Comparison of ENCODE assay signal across 8 cellular contexts in the genomic region with DNA sequence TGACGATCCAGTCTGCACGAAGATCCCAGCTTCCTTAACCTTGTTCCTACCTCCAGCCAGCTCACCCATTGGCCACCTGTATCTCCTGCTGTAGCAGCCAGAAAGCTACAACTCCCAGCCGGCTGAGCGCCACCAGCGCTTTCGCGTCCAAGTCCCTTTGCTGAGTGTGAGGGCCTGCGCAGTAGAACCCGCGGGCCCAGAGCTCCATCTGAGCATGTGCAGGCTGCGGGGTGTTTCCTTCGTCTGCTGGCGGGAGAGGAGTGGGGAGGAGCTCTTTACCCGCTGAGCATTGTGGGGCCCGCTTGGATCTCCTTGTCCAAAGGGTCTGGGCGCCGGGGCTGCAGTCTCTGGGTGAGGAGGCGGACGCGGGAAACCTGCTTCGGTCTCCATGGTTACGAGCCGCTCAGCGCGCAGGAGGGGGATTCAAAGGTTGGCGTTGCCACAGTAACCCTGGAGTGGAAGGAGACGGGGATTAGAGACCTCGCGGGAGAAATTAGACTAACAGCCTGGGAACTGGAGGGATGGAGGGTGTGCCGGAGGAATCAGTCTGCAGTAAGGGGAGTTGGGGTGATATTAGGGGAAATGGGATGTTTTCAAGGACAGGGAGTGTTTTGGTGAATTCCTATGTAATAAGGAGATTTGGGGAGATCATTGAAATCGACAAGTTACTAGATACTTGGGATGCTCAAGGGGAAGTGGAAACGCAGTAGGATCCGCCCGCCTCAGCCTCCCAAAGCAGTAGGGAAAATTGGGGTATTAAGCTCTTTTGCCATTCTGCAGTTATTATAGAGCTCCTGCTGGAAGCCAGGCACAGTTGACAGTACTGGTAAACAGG. TPM values are rescaled to one million over a fixed set of nuclear protein-coding genes. Genes with fewer than 3 reads are reported as not detected.
A peak's percentile ranks its signal among the peaks of the same experiment; 100 is the strongest.
DNase-seq lines count a peak whose midpoint lies in the region; ATAC-seq and TF ChIP-seq lines count a peak whose summit lies in the region.

No MANE protein-coding gene starts in this region.

- no peaks in the 10 kb centered on the region for H3K27me3 Mint-ChIP-seq in activated T-helper 2 cell treated with anti-CD3 and anti-CD28 coated beads, Interferon-gamma antibody, Interleukin-2, Interleukin-4, amounts not matched to agents 10 μg/mL and 5 μg/mL and 100 μg/mL, durations not matched to agents 14 hours and 24 hours and 36 hours (ENCODE audit: low read depth)
- no peaks in the 10 kb centered on the region for H3K27me3 Mint-ChIP-seq in natural killer cell treated with Interleukin-12 subunit alpha and Interleukin-12 subunit beta and Interleukin-15 and Interleukin-18, amount 100 ng/mL, for 72 hours

- no peaks in the 10 kb centered on the region for H3K9me3 Mint-ChIP-seq in activated T-helper 2 cell treated with anti-CD3 and anti-CD28 coated beads, Interferon-gamma antibody, Interleukin-2, Interleukin-4, amounts not matched to agents 10 μg/mL and 5 μg/mL and 100 μg/mL, durations not matched to agents 14 hours and 24 hours and 36 hours
- H3K9me3 Mint-ChIP-seq in natural killer cell treated with Interleukin-12 subunit alpha and Interleukin-12 subunit beta and Interleukin-15 and Interleukin-18, amount 100 ng/mL, for 72 hours = no peaks in the 10 kb centered on the region

- ATAC-seq in natural killer cell treated with Interleukin-12 subunit alpha and Interleukin-12 subunit beta and Interleukin-15 and Interleukin-18, amount 100 ng/mL, for 72 hours = peak; percentile 100

- peaks cover 7% of the 10 kb centered on the region for H3K4me1 Mint-ChIP-seq in activated T-helper 2 cell treated with anti-CD3 and anti-CD28 coated beads, Interferon-gamma antibody, Interleukin-2, Interleukin-4, amounts not matched to agents 10 μg/mL and 5 μg/mL and 100 μg/mL, durations not matched to agents 14 hours and 24 hours and 36 hours (ENCODE audit: low read depth)
- peaks cover 9 to 10% of the 10 kb centered on the region in 2 donors for H3K4me1 Mint-ChIP-seq in natural killer cell treated with Interleukin-12 subunit alpha and Interleukin-12 subunit beta and Interleukin-15 and Interleukin-18, amount 100 ng/mL, for 72 hours (ENCODE audit: low read depth in 2 of 2)

- no peak overlapping the region for H3K27ac Mint-ChIP-seq in activated T-helper 2 cell treated with anti-CD3 and anti-CD28 coated beads, Interferon-gamma antibody, Interleukin-2, Interleukin-4, amounts not matched to agents 10 μg/mL and 5 μg/mL and 100 μg/mL, durations not matched to agents 14 hours and 24 hours and 36 hours
- no peak overlapping the region for H3K27ac Mint-ChIP-seq in natural killer cell treated with Interleukin-12 subunit alpha and Interleukin-12 subunit beta and Interleukin-15 and Interleukin-18, amount 100 ng/mL, for 72 hours

- intact Hi-C loops in activated T-helper 2 cell treated with anti-CD3 and anti-CD28 coated beads, Interferon-gamma antibody, Interleukin-2, Interleukin-4, amounts not matched to agents 10 μg/mL and 5 μg/mL and 100 μg/mL, durations not matched to agents 14 hours and 24 hours and 36 hours (cut with micrococcal nuclease) = loop anchor here (1.0 to 2.0 kb wide), 4 partner anchors 33 to 56 kb away; a partner anchor contains a TSS

- no peak overlapping the region for H3K4me3 Mint-ChIP-seq in activated T-helper 2 cell treated with anti-CD3 and anti-CD28 coated beads, Interferon-gamma antibody, Interleukin-2, Interleukin-4, amounts not matched to agents 10 μg/mL and 5 μg/mL and 100 μg/mL, durations not matched to agents 14 hours and 24 hours and 36 hours (ENCODE audit: low read depth)
- no peak overlapping the region for H3K4me3 Mint-ChIP-seq in natural killer cell treated with Interleukin-12 subunit alpha and Interleukin-12 subunit beta and Interleukin-15 and Interleukin-18, amount 100 ng/mL, for 72 hours

- no peak for TF ChIP-seq CTCF in fibroblast of the aortic adventitia (IDR thresholded peaks at IDR 0.05; ENCODE audit: insufficient read depth, low read length)

- peak overlapping the region; percentile 95 for H3K4me3 ChIP-seq in fibroblast of the aortic adventitia (ENCODE audit: low read depth, low read length)

- peaks cover 21% of the 10 kb centered on the region for H3K36me3 Mint-ChIP-seq in activated T-helper 2 cell treated with anti-CD3 and anti-CD28 coated beads, Interferon-gamma antibody, Interleukin-2, Interleukin-4, amounts not matched to agents 10 μg/mL and 5 μg/mL and 100 μg/mL, durations not matched to agents 14 hours and 24 hours and 36 hours (ENCODE audit: low read depth)
- no peaks in the 10 kb centered on the region for H3K36me3 Mint-ChIP-seq in natural killer cell treated with Interleukin-12 subunit alpha and Interleukin-12 subunit beta and Interleukin-15 and Interleukin-18, amount 100 ng/mL, for 72 hours

- DNase-seq in EH (ENCODE audit: low read depth) (peak; percentile 95), H4 (ENCODE audit: low spot score) (peak; percentile 99), LoVo (ENCODE audit: low spot score) (peak; percentile 96), RPMI8226 (peak; percentile 91), fibroblast of the aortic adventitia (ENCODE audit: low read depth) (peak; percentile 90)
- peak; percentile 92 for DNase-seq in activated T-helper 2 cell treated with anti-CD3 and anti-CD28 coated beads, Interferon-gamma antibody, Interleukin-2, Interleukin-4, amounts not matched to agents 10 μg/mL and 5 μg/mL and 100 μg/mL, durations not matched to agents 14 hours and 24 hours and 36 hours (ENCODE audit: low spot score)
- DNase-seq in natural killer cell treated with Interleukin-12 subunit alpha and Interleukin-12 subunit beta and Interleukin-15 and Interleukin-18, amount 100 ng/mL, for 72 hours (ENCODE audit: low spot score) = peak; percentile 95
- peak; percentile 93 for DNase-seq in stimulated activated naive CD4-positive, alpha-beta T cell treated with Interleukin-2 at 50 U/mL for 16 hours (lab: John Stamatoyannopoulos, UW)

RNA-seq across cellular contexts. Expression of a gene that starts 33.5 kb away (rescaled TPM):
- 0.54 and 0.84 TPM in 2 replicates for total RNA-seq in H4 (2014; rRNA removed; shearing (Covaris generic))
- 9.2 and 9.7 TPM in 2 replicates for total RNA-seq in activated T-helper 2 cell treated with anti-CD3 and anti-CD28 coated beads, Interferon-gamma antibody, Interleukin-2, Interleukin-4, amounts not matched to agents 10 μg/mL and 5 μg/mL and 100 μg/mL, durations not matched to agents 14 hours and 24 hours and 36 hours
- 2.7 and 4.3 TPM in 2 replicates for total RNA-seq in fibroblast of the aortic adventitia (ENCODE audit: low replicate concordance)
- total RNA-seq in natural killer cell treated with Interleukin-12 subunit alpha and Interleukin-12 subunit beta and Interleukin-15 and Interleukin-18, amount 100 ng/mL, for 72 hours = 10 to 100 TPM in 1 of 2 donors, 1 to 10 TPM in 1; 6.2 to 16.8 TPM

RNA-seq across cellular contexts. Expression of a gene that starts 33.9 kb away (rescaled TPM):
- total RNA-seq in H4 (2014; rRNA removed; shearing (Covaris generic)) = 58.5 and 65.5 TPM in 2 replicates
- total RNA-seq in activated T-helper 2 cell treated with anti-CD3 and anti-CD28 coated beads, Interferon-gamma antibody, Interleukin-2, Interleukin-4, amounts not matched to agents 10 μg/mL and 5 μg/mL and 100 μg/mL, durations not matched to agents 14 hours and 24 hours and 36 hours = 119 and 125 TPM in 2 replicates
- total RNA-seq in fibroblast of the aortic adventitia (ENCODE audit: low replicate concordance) = 9.0 and 27.3 TPM in 2 replicates
- 100 to 1,000 TPM in 1 of 2 donors, 10 to 100 TPM in 1; 65.8 to 172 TPM for total RNA-seq in natural killer cell treated with Interleukin-12 subunit alpha and Interleukin-12 subunit beta and Interleukin-15 and Interleukin-18, amount 100 ng/mL, for 72 hours

RNA-seq across cellular contexts. Expression of a gene that starts 51.7 kb away (rescaled TPM):
- 9.6 and 18.6 TPM in 2 replicates for total RNA-seq in H4 (2014; rRNA removed; shearing (Covaris generic))
- 108 and 110 TPM in 2 replicates for total RNA-seq in activated T-helper 2 cell treated with anti-CD3 and anti-CD28 coated beads, Interferon-gamma antibody, Interleukin-2, Interleukin-4, amounts not matched to agents 10 μg/mL and 5 μg/mL and 100 μg/mL, durations not matched to agents 14 hours and 24 hours and 36 hours
- 13.8 and 27.8 TPM in 2 replicates for total RNA-seq in fibroblast of the aortic adventitia (ENCODE audit: low replicate concordance)
- total RNA-seq in natural killer cell treated with Interleukin-12 subunit alpha and Interleukin-12 subunit beta and Interleukin-15 and Interleukin-18, amount 100 ng/mL, for 72 hours = 100 to 1,000 TPM; 172 to 176 TPM

Comparison
In these comparisons a context has a peak if more than half of its experiments do, and no peak if none do; other contexts are left out.
1. Peak in every context shown above with its lines: DNase-seq, ATAC-seq and H3K4me3 ChIP-seq.